ENCODE assay signal across 21 cellular contexts in the genomic region with DNA sequence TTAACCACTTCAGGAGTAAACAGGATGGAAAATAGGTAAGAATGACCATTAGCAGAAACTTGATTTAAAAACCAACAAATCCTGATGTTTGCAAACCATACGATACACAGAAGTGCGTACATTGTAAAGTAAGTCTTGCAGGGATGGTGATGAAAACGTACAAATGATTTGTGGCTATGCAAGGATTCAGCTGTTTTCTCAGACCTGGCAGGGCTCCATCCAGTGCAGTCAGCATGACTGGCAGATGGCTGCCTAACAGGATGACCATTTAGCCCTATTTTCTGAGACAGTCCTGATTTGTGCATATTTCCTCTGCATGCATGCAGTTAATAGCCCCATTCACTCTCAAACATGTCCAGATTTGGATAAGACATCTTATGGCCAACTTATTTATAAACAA.
A peak's percentile ranks its signal among the peaks of the same experiment; 100 is the strongest.
DNase-seq lines count a peak whose midpoint lies in the region; ATAC-seq, FAIRE-seq and TF ChIP-seq lines count a peak whose summit lies in the region.
"Had no signal": no experiment of that assay in that cellular context is flagged by ENCODE, and none has a peak within 500 bp of the region (broad histone marks: within the 10 kb centered on the region; RNA-seq: fewer than 3 reads in every experiment).

No MANE protein-coding gene starts in this region.

- H3K4me3 ChIP-seq in fibroblast of the aortic adventitia (ENCODE audit: low read depth, low read length), result no peak overlapping the region
- H3K4me3 ChIP-seq: cardiac muscle cell, HAP-1, heart left ventricle, sigmoid colon had no signal

- DNase-seq in AG09319 (ENCODE audit: extremely low read depth, low read depth) (peak; percentile 19), GM12891 (ENCODE audit: insufficient read length, low spot score) (no peak), SHP77 treated with DMSO at 0.1 percent for 48 hours (lab: John Stamatoyannopoulos, UW) (peak; percentile 42), fibroblast of the aortic adventitia (ENCODE audit: low read depth) (peak; percentile 13), NCI-H510A treated with DMSO at 0.1 percent for 48 hours (lab: John Stamatoyannopoulos, UW) (no peak)
- DNase-seq: activated CD4-positive, alpha-beta T cell treated with anti-CD3 and anti-CD28 coated beads for 4 hours; activated naive CD8-positive, alpha-beta T cell treated with anti-CD3 and anti-CD28 coated beads, Interleukin-2, amount 10 ng/mL, durations not matched to agents 7 days and 5 days; endodermal cell; NCI-H1436 treated with DMSO at 0.1 percent for 48 hours; NCI-H526; sigmoid colon; trophoblast cell had no signal

- TF ChIP-seq POLR2A in GM12891 (IDR thresholded peaks at IDR 0.05; ENCODE audit: low read depth, low read length), result no peak

- FAIRE-seq in GM12891 (lab: Jason Lieb, UNC), result peak; percentile 16
- FAIRE-seq: D721Med, keratinocyte had no signal

- TF ChIP-seq CTCF in AG09319 (IDR thresholded peaks at IDR 0.05; ENCODE audit: low read depth, low read length) (no peak), fibroblast of the aortic adventitia (IDR thresholded peaks at IDR 0.05; ENCODE audit: insufficient read depth, low read length) (no peak)

- ATAC-seq in GM18867 (IDR thresholded peaks at IDR 0.05; ENCODE audit: unreplicated experiment) (no peak), HG02973 (IDR thresholded peaks at IDR 0.05; ENCODE audit: unreplicated experiment) (no peak), GM21423 (IDR thresholded peaks at IDR 0.05; ENCODE audit: unreplicated experiment) (no peak)
- ATAC-seq: heart left ventricle; stimulated activated memory B cell treated with anti-CD40 and anti-IgM and Interleukin-4, amounts not matched to agents 10 μg/mL and 1 μg/mL and 100 μg/mL, for 72 hours had no signal

TF ChIP-seq in GM12891, 5 proteins besides CTCF, POLR2A, EP300 and RAD21:
- TF ChIP-seq SPI1 (IDR thresholded peaks at IDR 0.05; ENCODE audit: low read depth, low read length) (no peak), TAF1 (IDR thresholded peaks at IDR 0.05; ENCODE audit: low read depth, low read length) (no peak), POU2F2 (IDR thresholded peaks at IDR 0.05; ENCODE audit: low read depth, low read length) (no peak), POLR2AphosphoS5 (IDR thresholded peaks at IDR 0.05; ENCODE audit: low read depth, low read length) (no peak), PAX5 (IDR thresholded peaks at IDR 0.05; ENCODE audit: insufficient read depth, low read length, severe bottlenecking) (no peak)
TF ChIP-seq in GM12891: peak in this region for 0.

Comparison
In these comparisons a context has a peak if more than half of its experiments do, and no peak if none do; other contexts are left out.
1. DNase-seq: peak in AG09319 (single experiment), SHP77 treated with DMSO at 0.1 percent for 48 hours (single experiment) and fibroblast of the aortic adventitia (single experiment); none in GM12891 (single experiment) and NCI-H510A treated with DMSO at 0.1 percent for 48 hours (single experiment).